Comparison of ENCODE assay signal across 12 cellular contexts in the genomic region with DNA sequence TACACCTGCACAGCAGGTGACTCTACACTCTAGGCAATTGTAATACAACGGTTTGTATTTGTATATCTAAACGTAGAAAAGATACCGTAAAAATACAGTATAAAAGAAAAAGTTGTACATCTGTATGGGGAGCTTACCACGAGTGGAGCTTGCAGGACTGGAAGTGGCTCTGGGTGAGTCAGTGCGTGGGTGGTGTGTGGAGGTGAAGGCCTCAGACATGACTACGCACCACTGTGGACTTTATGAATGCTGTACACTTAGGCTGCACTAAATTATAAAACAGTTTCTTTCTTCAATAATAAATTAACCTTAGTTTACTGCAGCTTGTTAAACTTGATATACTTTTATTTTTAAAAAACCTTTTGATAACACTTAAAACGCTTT.
A peak's percentile ranks its signal among the peaks of the same experiment; 100 is the strongest.
DNase-seq lines count a peak whose midpoint lies in the region; TF ChIP-seq lines count a peak whose summit lies in the region.
"Had no signal": no experiment of that assay in that cellular context is flagged by ENCODE, and none has a peak within 500 bp of the region (broad histone marks: within the 10 kb centered on the region; RNA-seq: fewer than 3 reads in every experiment).

No MANE protein-coding gene starts in this region.

- H3K9me3 ChIP-seq in uterus, result no peaks in the 10 kb centered on the region
- H3K9me3 ChIP-seq: neutrophil had no signal

- H3K27ac ChIP-seq in uterus, result no peak overlapping the region
- H3K27ac ChIP-seq: neutrophil had no signal

- intact Hi-C loops in uterus (cut with DNase I; ENCODE audit: low total_unique reads), result no loop called here

- no peak overlapping the region for H3K4me3 ChIP-seq in uterus

- peak; percentile 9 for DNase-seq in stimulated activated CD4-positive, alpha-beta T cell treated with anti-CD3 and anti-CD28 coated beads, Interleukin-15, amount 100 ng/mL, for 24 hours
- DNase-seq in stimulated activated CD4-positive, alpha-beta T cell treated with anti-CD3 and anti-CD28 coated beads, Interleukin-1b, Interleukin-23, amount 100 ng/mL, for 48 hours, result no peak
- DNase-seq in amniotic epithelial cell (ENCODE audit: low read depth) (peak; percentile 93), hepatic stellate cell (ENCODE audit: low spot score) (peak; percentile 20), uterus (peak; percentile 61 to 75), NCI-H2227 (lab: John Stamatoyannopoulos, UW; ENCODE audit: unreplicated experiment) (no peak), GM19238 (ENCODE audit: insufficient read length, low spot score) (no peak), UCSD-AML1 (lab: John Stamatoyannopoulos, UW; ENCODE audit: unreplicated experiment) (no peak)
- DNase-seq: foreskin melanocyte, NCI-H146, NCI-H82 had no signal

- TF ChIP-seq CTCF in uterus (IDR thresholded peaks at IDR 0.05), result no peak

- no peak for TF ChIP-seq POLR2A in uterus (IDR thresholded peaks at IDR 0.05)

- peaks cover 0 to 8% of the 10 kb centered on the region in 2 donors for H3K4me1 ChIP-seq in uterus

- H3K27me3 ChIP-seq in uterus, result no peaks in the 10 kb centered on the region
- H3K27me3 ChIP-seq: neutrophil had no signal

- no peaks in the 10 kb centered on the region for H3K36me3 ChIP-seq in uterus
- H3K36me3 ChIP-seq: neutrophil had no signal

Comparison
In these comparisons a context has a peak if more than half of its experiments do, and no peak if none do; other contexts are left out.
1. DNase-seq: peak in stimulated activated CD4-positive, alpha-beta T cell treated with anti-CD3 and anti-CD28 coated beads, Interleukin-15, amount 100 ng/mL, for 24 hours (single experiment), amniotic epithelial cell (single experiment), hepatic stellate cell (single experiment) and uterus (2 of 2); none in stimulated activated CD4-positive, alpha-beta T cell treated with anti-CD3 and anti-CD28 coated beads, Interleukin-1b, Interleukin-23, amount 100 ng/mL, for 48 hours (single experiment), NCI-H2227 (single experiment), GM19238 (single experiment) and UCSD-AML1 (single experiment).